ENCODE assay signal across 25 cellular contexts in the genomic region with DNA sequence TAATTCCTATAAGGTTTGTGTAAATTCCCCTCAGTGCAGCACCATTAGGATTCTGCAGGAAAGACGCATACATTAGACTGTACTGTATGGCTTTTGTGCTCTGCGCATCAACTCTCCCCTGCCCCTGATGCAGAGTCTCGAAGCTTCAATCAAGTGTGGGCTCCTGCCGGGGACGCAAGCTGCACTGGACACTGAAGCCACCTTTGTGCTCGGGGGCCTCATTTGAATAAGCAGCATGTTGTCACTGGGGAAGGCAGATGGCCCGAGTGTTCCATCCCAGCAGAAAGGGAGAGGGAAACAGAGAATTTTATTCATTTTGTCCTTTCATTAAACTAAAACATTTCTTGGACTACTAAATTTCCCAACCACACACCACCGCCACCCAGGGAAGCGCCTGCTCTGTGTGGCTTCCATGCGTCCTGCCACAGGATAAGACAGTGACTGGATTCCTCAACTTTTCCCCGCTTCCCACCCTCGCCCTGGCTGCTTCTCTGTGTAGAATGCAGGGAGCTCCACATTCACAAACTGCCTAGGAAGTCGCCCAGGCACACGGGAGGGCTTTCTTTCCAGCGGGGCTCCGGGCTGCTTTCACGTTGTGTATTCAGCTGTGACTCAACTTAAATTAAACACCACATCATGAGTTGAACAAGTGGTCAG.
A peak's percentile ranks its signal among the peaks of the same experiment; 100 is the strongest.
DNase-seq lines count a peak whose midpoint lies in the region; ATAC-seq, FAIRE-seq and TF ChIP-seq lines count a peak whose summit lies in the region.
"Had no signal": no experiment of that assay in that cellular context is flagged by ENCODE, and none has a peak within 500 bp of the region (broad histone marks: within the 10 kb centered on the region; RNA-seq: fewer than 3 reads in every experiment).

No MANE protein-coding gene starts in this region.

- no peaks in the 10 kb centered on the region for H3K79me2 ChIP-seq in astrocyte (ENCODE audit: insufficient read depth, low read length)

- peak overlapping the region; percentile 26 for H2AFZ ChIP-seq in astrocyte (ENCODE audit: low read depth, low read length)

- TF ChIP-seq CTCF in astrocyte (IDR thresholded peaks at IDR 0.05; ENCODE audit: insufficient read depth, low read depth, low read length): no peak

- H3K27ac ChIP-seq in astrocyte (ENCODE audit: low read depth, low read length) (no peak overlapping the region), iPS-18a (ENCODE audit: low read length) (no peak overlapping the region)
- H3K27ac ChIP-seq: body of pancreas, esophagus squamous epithelium, neutrophil, sigmoid colon, vagina, VCaP had no signal

- H3K27me3 ChIP-seq in astrocyte (ENCODE audit: insufficient read depth, low read length): peaks cover 4% of the 10 kb centered on the region
- peaks cover 29% of the 10 kb centered on the region for H3K27me3 ChIP-seq in iPS-18a (ENCODE audit: control insufficient read depth, insufficient read depth, low read length)
- H3K27me3 ChIP-seq: body of pancreas, neutrophil, vagina had no signal

- H3K36me3 ChIP-seq in astrocyte (ENCODE audit: insufficient read depth, low read length) (no peaks in the 10 kb centered on the region), iPS-18a (ENCODE audit: control insufficient read depth, low read depth, low read length) (no peaks in the 10 kb centered on the region)
- H3K36me3 ChIP-seq: esophagus squamous epithelium, neutrophil, sigmoid colon, vagina had no signal

- H3K4me1 ChIP-seq in astrocyte (ENCODE audit: insufficient read depth, low read length): no peaks in the 10 kb centered on the region
- H3K4me1 ChIP-seq in iPS-18a (ENCODE audit: control insufficient read depth, low read depth, low read length): peaks cover 16% of the 10 kb centered on the region
- H3K4me1 ChIP-seq: body of pancreas, esophagus squamous epithelium, sigmoid colon, vagina had no signal

- TF ChIP-seq POLR2A in GM12891 (IDR thresholded peaks at IDR 0.05; ENCODE audit: low read depth, low read length): no peak

- H3K9ac ChIP-seq in astrocyte (ENCODE audit: low read length) (no peak overlapping the region), iPS-18a (ENCODE audit: low read length) (peak overlapping the region; percentile 23)

- H3K9me3 ChIP-seq in astrocyte (ENCODE audit: insufficient read depth, low read depth, low read length) (peaks cover 4% of the 10 kb centered on the region), iPS-18a (ENCODE audit: control insufficient read depth, low read depth, low read length) (peaks cover 4% of the 10 kb centered on the region)
- H3K9me3 ChIP-seq: neutrophil had no signal

- in situ Hi-C loops in G401 (cut with HindIII; ENCODE audit: low sequenced_read_pairs): no loop called here

- no peaks in the 10 kb centered on the region for H4K20me1 ChIP-seq in astrocyte (ENCODE audit: insufficient read depth, low read length)

- DNase-seq in G401 (ENCODE audit: low spot score) (peak; percentile 43), astrocyte (ENCODE audit: low read depth) (no peak), pons (ENCODE audit: low spot score) (peak; percentile 91), NCI-H1048 (lab: John Stamatoyannopoulos, UW) (no peak), KG1 (lab: John Stamatoyannopoulos, UW) (no peak), GM12891 (ENCODE audit: insufficient read length, low spot score) (no peak)
- DNase-seq: activated CD4-positive, alpha-beta memory T cell treated with anti-CD3 and anti-CD28 coated beads, Interleukin-2, amount 10 ng/mL, durations not matched to agents 7 days and 5 days; activated T-cell treated with anti-CD3 and anti-CD28 coated beads, Interleukin-2, amount 50 U/mL, for 24 hours; body of pancreas; EL; esophagus squamous epithelium; GOT3; mesenchymal stem cell; NCI-H187; NCI-H446 treated with DMSO at 0.1 percent for 48 hours; SIG-M5; sigmoid colon; T-helper 17 cell had no signal

- peaks cover 8% of the 10 kb centered on the region for H3K27me3 Mint-ChIP-seq in astrocyte (ENCODE audit: low read depth, unreplicated experiment)
- H3K27me3 Mint-ChIP-seq: activated CD4-positive, alpha-beta memory T cell treated with anti-CD3 and anti-CD28 coated beads, Interleukin-2, amount 10 ng/mL, durations not matched to agents 7 days and 5 days; activated naive CD4-positive, alpha-beta T cell treated with anti-CD3 and anti-CD28 coated beads, Interleukin-2, amount 50 U/mL, for 24 hours; activated T-cell treated with anti-CD3 and anti-CD28 coated beads, Interleukin-2, amount 50 U/mL, for 24 hours; T-helper 17 cell had no signal

- no peaks in the 10 kb centered on the region for H3K36me3 Mint-ChIP-seq in astrocyte (ENCODE audit: low read depth, unreplicated experiment)
- H3K36me3 Mint-ChIP-seq: activated naive CD4-positive, alpha-beta T cell treated with anti-CD3 and anti-CD28 coated beads, Interleukin-2, amount 50 U/mL, for 24 hours had no signal

- ATAC-seq in HG02884 (IDR thresholded peaks at IDR 0.05; ENCODE audit: unreplicated experiment): no peak
- ATAC-seq: body of pancreas, T-helper 17 cell had no signal

- H3K4me2 ChIP-seq in astrocyte (ENCODE audit: low read length): peak overlapping the region; percentile 39

- no peak overlapping the region for H3K4me3 Mint-ChIP-seq in astrocyte (ENCODE audit: unreplicated experiment)
- H3K4me3 Mint-ChIP-seq: activated CD4-positive, alpha-beta memory T cell treated with anti-CD3 and anti-CD28 coated beads, Interleukin-2, amount 10 ng/mL, durations not matched to agents 7 days and 5 days; activated naive CD4-positive, alpha-beta T cell treated with anti-CD3 and anti-CD28 coated beads, Interleukin-2, amount 50 U/mL, for 24 hours; activated T-cell treated with anti-CD3 and anti-CD28 coated beads, Interleukin-2, amount 50 U/mL, for 24 hours; T-helper 17 cell had no signal

- no peak overlapping the region for H3K27ac Mint-ChIP-seq in astrocyte (ENCODE audit: unreplicated experiment)
- H3K27ac Mint-ChIP-seq: activated CD4-positive, alpha-beta memory T cell treated with anti-CD3 and anti-CD28 coated beads, Interleukin-2, amount 10 ng/mL, durations not matched to agents 7 days and 5 days; activated naive CD4-positive, alpha-beta T cell treated with anti-CD3 and anti-CD28 coated beads, Interleukin-2, amount 50 U/mL, for 24 hours; activated T-cell treated with anti-CD3 and anti-CD28 coated beads, Interleukin-2, amount 50 U/mL, for 24 hours; T-helper 17 cell had no signal

- FAIRE-seq in astrocyte (lab: Jason Lieb, UNC): no peak
- no peak for FAIRE-seq in GM12891 (lab: Jason Lieb, UNC)
- FAIRE-seq: keratinocyte had no signal

- peaks cover 4% of the 10 kb centered on the region for H3K9me3 Mint-ChIP-seq in astrocyte (ENCODE audit: unreplicated experiment)

- H3K4me1 Mint-ChIP-seq in astrocyte (ENCODE audit: low read depth, unreplicated experiment): no peaks in the 10 kb centered on the region
- H3K4me1 Mint-ChIP-seq: activated CD4-positive, alpha-beta memory T cell treated with anti-CD3 and anti-CD28 coated beads, Interleukin-2, amount 10 ng/mL, durations not matched to agents 7 days and 5 days; activated naive CD4-positive, alpha-beta T cell treated with anti-CD3 and anti-CD28 coated beads, Interleukin-2, amount 50 U/mL, for 24 hours; T-helper 17 cell had no signal

- H3K4me3 ChIP-seq in astrocyte (ENCODE audit: insufficient read depth, low read depth, low read length) (no peak overlapping the region), iPS-18a (ENCODE audit: low read length) (peak overlapping the region; percentile 8)
- H3K4me3 ChIP-seq: body of pancreas, esophagus squamous epithelium, sigmoid colon, vagina had no signal

TF ChIP-seq in GM12891, 5 proteins besides CTCF, POLR2A, EP300 and RAD21:
- TF ChIP-seq PAX5 (IDR thresholded peaks at IDR 0.05; ENCODE audit: insufficient read depth, low read length, severe bottlenecking): no peak
- no peak for TF ChIP-seq TAF1 (IDR thresholded peaks at IDR 0.05; ENCODE audit: low read depth, low read length)
- TF ChIP-seq SPI1 (IDR thresholded peaks at IDR 0.05; ENCODE audit: low read depth, low read length): no peak

Comparison
In these comparisons a context has a peak if more than half of its experiments do, and no peak if none do; other contexts are left out.
1. DNase-seq: peak in G401 (single experiment) and pons (single experiment); none in astrocyte (single experiment), NCI-H1048 (single experiment), KG1 (single experiment) and GM12891 (single experiment).